14 cellular contexts compared by ENCODE assay signal in the genomic region with DNA sequence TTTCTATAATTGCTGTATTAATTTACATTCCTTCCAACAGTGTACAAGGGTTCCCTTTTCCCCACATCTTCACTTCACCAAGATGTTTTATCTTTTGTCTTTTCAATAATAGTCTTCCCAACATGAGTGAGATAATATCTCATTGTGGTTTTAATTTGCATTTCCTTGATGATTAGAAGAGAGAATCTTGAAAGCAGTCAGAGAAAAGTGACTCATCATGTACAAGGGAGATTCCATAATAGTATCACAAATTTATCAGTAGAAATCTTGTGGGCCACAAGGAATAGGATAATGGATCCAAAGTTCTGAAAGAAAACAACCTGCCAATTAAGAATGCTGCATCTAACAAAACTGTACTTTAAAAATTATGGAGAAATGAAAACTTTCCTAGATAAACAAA.
DNase-seq lines count a peak whose midpoint lies in the region; ATAC-seq and TF ChIP-seq lines count a peak whose summit lies in the region.
"Had no signal": no experiment of that assay in that cellular context is flagged by ENCODE, and none has a peak within 500 bp of the region (broad histone marks: within the 10 kb centered on the region; RNA-seq: fewer than 3 reads in every experiment).

No MANE protein-coding gene starts in this region.

- H3K9me3 Mint-ChIP-seq in activated naive CD4-positive, alpha-beta T cell treated with anti-CD3 and anti-CD28 coated beads, Interleukin-2, amount 50 U/mL, for 72 hours: peaks cover 0 to 19% of the 10 kb centered on the region in 2 donors
- peaks cover 5% of the 10 kb centered on the region for H3K9me3 Mint-ChIP-seq in stimulated activated naive CD8-positive, alpha-beta T cell treated with anti-CD3 and anti-CD28 coated beads, Interleukin-15, Interleukin-2, amounts not matched to agents 100 ng/mL and 50 ng/mL, for 24 hours

- peaks cover 0 to 32% of the 10 kb centered on the region in 2 donors for H3K36me3 Mint-ChIP-seq in activated naive CD4-positive, alpha-beta T cell treated with anti-CD3 and anti-CD28 coated beads, Interleukin-2, amount 50 U/mL, for 72 hours
- H3K36me3 Mint-ChIP-seq in stimulated activated naive CD8-positive, alpha-beta T cell treated with anti-CD3 and anti-CD28 coated beads, Interleukin-15, Interleukin-2, amounts not matched to agents 100 ng/mL and 50 ng/mL, for 24 hours (ENCODE audit: low read depth): no peaks in the 10 kb centered on the region

- no peak overlapping the region for H3K4me3 Mint-ChIP-seq in stimulated activated naive CD8-positive, alpha-beta T cell treated with anti-CD3 and anti-CD28 coated beads, Interleukin-15, Interleukin-2, amounts not matched to agents 100 ng/mL and 50 ng/mL, for 24 hours
- H3K4me3 Mint-ChIP-seq: activated CD8-positive, alpha-beta memory T cell treated with anti-CD3 and anti-CD28 coated beads, Interleukin-2, amount 10 ng/mL, durations not matched to agents 7 days and 5 days had no signal

- peak; percentile 79 to 80 for ATAC-seq in activated naive CD4-positive, alpha-beta T cell treated with anti-CD3 and anti-CD28 coated beads, Interleukin-2, amount 50 U/mL, for 72 hours
- ATAC-seq in HG02642 (IDR thresholded peaks at IDR 0.05; ENCODE audit: poor library complexity, unreplicated experiment): peak; percentile 70
- ATAC-seq: activated CD8-positive, alpha-beta memory T cell treated with anti-CD3 and anti-CD28 coated beads, Interleukin-2, amount 10 ng/mL, durations not matched to agents 7 days and 5 days; psoas muscle had no signal

- in situ Hi-C loops in transverse colon (cut with MboI; ENCODE audit: low pct_ligation_motif_present in 1 of 4, low pct_unique_long_range_greater_than_20kb in 1 of 4, low sequenced_read_pairs in 3 of 4): no loop called here

- no peaks in the 10 kb centered on the region for H3K36me3 ChIP-seq in esophagus muscularis mucosa
- no peaks in the 10 kb centered on the region for H3K36me3 ChIP-seq in transverse colon

- H3K4me1 ChIP-seq in esophagus muscularis mucosa (no peaks in the 10 kb centered on the region), transverse colon (no peaks in the 10 kb centered on the region)
- H3K4me1 ChIP-seq: psoas muscle had no signal

- no peak overlapping the region for H3K27ac ChIP-seq in esophagus muscularis mucosa (replicated peaks in 1 of 4)
- no peak overlapping the region for H3K27ac ChIP-seq in transverse colon
- no peak overlapping the region for H3K27ac ChIP-seq in substantia nigra (ENCODE audit: low read depth, low read length, poor library complexity, severe bottlenecking)
- H3K27ac ChIP-seq: psoas muscle had no signal

- no peak for TF ChIP-seq CTCF in esophagus muscularis mucosa (IDR thresholded peaks at IDR 0.05)
- no peak for TF ChIP-seq CTCF in transverse colon (IDR thresholded peaks at IDR 0.05)

- H3K27ac Mint-ChIP-seq in activated naive CD4-positive, alpha-beta T cell treated with anti-CD3 and anti-CD28 coated beads, Interleukin-2, amount 50 U/mL, for 72 hours: no peak overlapping the region
- H3K27ac Mint-ChIP-seq in stimulated activated naive CD8-positive, alpha-beta T cell treated with anti-CD3 and anti-CD28 coated beads, Interleukin-15, Interleukin-2, amounts not matched to agents 100 ng/mL and 50 ng/mL, for 24 hours: peak overlapping the region; percentile 7
- H3K27ac Mint-ChIP-seq: activated CD8-positive, alpha-beta memory T cell treated with anti-CD3 and anti-CD28 coated beads, Interleukin-2, amount 10 ng/mL, durations not matched to agents 7 days and 5 days had no signal

- H3K9me3 ChIP-seq in esophagus muscularis mucosa: peaks cover 0 to 9% (median 0%) of the 10 kb centered on the region in 4 donors
- no peaks in the 10 kb centered on the region for H3K9me3 ChIP-seq in transverse colon

- peaks cover 13% of the 10 kb centered on the region for H3K4me1 Mint-ChIP-seq in stimulated activated naive CD8-positive, alpha-beta T cell treated with anti-CD3 and anti-CD28 coated beads, Interleukin-15, Interleukin-2, amounts not matched to agents 100 ng/mL and 50 ng/mL, for 24 hours (ENCODE audit: low read depth)

- H3K27me3 ChIP-seq in esophagus muscularis mucosa: no peaks in the 10 kb centered on the region
- H3K27me3 ChIP-seq in transverse colon: no peaks in the 10 kb centered on the region

- no peak overlapping the region for H3K4me3 ChIP-seq in esophagus muscularis mucosa
- no peak overlapping the region for H3K4me3 ChIP-seq in transverse colon
- H3K4me3 ChIP-seq: psoas muscle had no signal

- peaks cover 5% of the 10 kb centered on the region for H3K27me3 Mint-ChIP-seq in stimulated activated naive CD8-positive, alpha-beta T cell treated with anti-CD3 and anti-CD28 coated beads, Interleukin-15, Interleukin-2, amounts not matched to agents 100 ng/mL and 50 ng/mL, for 24 hours

- DNase-seq in activated naive CD4-positive, alpha-beta T cell treated with anti-CD3 and anti-CD28 coated beads, Interleukin-2, amount 50 U/mL, for 72 hours (ENCODE audit: low spot score in 2 of 2): no peak
- DNase-seq in activated naive CD4-positive, alpha-beta T cell treated with Interleukin-2 at 50 U/mL for 16 hours: no peak
- DNase-seq in NCI-H226 (peak; percentile 50), esophagus muscularis mucosa (ENCODE audit: extremely low spot score) (no peak), transverse colon (no peak), substantia nigra (lab: John Stamatoyannopoulos, UW) (no peak)
- DNase-seq: activated CD8-positive, alpha-beta memory T cell treated with anti-CD3 and anti-CD28 coated beads, Interleukin-2, amount 10 ng/mL, durations not matched to agents 7 days and 5 days; aorta; foreskin melanocyte; NCI-H1417 treated with DMSO at 0.1 percent for 48 hours; NCI-H524; psoas muscle had no signal

- TF ChIP-seq POLR2A in esophagus muscularis mucosa (IDR thresholded peaks at IDR 0.05; ENCODE audit: low read depth) (no peak), transverse colon (IDR thresholded peaks at IDR 0.05) (no peak)

- TF ChIP-seq EP300 in esophagus muscularis mucosa (IDR thresholded peaks at IDR 0.05) (no peak), transverse colon (IDR thresholded peaks at IDR 0.05; ENCODE audit: low read depth) (no peak)

- intact Hi-C loops in esophagus muscularis mucosa (cut with DNase I) (no loop called here), transverse colon (cut with DNase I; ENCODE audit: low total_unique reads) (no loop called here)
